ENCODE assay signal across 17 cellular contexts in genomic region chr12:68772714-68773113, GRCh38. TPM values are rescaled to one million over a fixed set of nuclear protein-coding genes. Genes with fewer than 3 reads are reported as not detected.
DNase-seq lines count a peak whose midpoint lies in the region; ATAC-seq lines count a peak whose summit lies in the region.
"Had no signal": no experiment of that assay in that cellular context is flagged by ENCODE, and none has a peak within 500 bp of the region (broad histone marks: within the 10 kb centered on the region; RNA-seq: fewer than 3 reads in every experiment).

No MANE protein-coding gene starts in this region.

- peaks cover 0 to 3% (median 0%) of the 10 kb centered on the region in 7 donors for H3K9me3 Mint-ChIP-seq in CD4-positive, CD25-positive, alpha-beta regulatory T cell
- no peaks in the 10 kb centered on the region for H3K9me3 Mint-ChIP-seq in activated naive CD8-positive, alpha-beta T cell treated with anti-CD3 and anti-CD28 coated beads, Interleukin-2, amount 10 ng/mL, durations not matched to agents 7 days and 5 days

- peaks cover 5 to 27% (median 25%) of the 10 kb centered on the region in 4 donors for H3K4me1 Mint-ChIP-seq in CD4-positive, CD25-positive, alpha-beta regulatory T cell
- peaks cover 13% of the 10 kb centered on the region for H3K4me1 Mint-ChIP-seq in activated naive CD8-positive, alpha-beta T cell treated with anti-CD3 and anti-CD28 coated beads, Interleukin-2, amount 10 ng/mL, durations not matched to agents 7 days and 5 days

- no peaks in the 10 kb centered on the region for H3K27me3 Mint-ChIP-seq in CD4-positive, CD25-positive, alpha-beta regulatory T cell
- H3K27me3 Mint-ChIP-seq in activated naive CD8-positive, alpha-beta T cell treated with anti-CD3 and anti-CD28 coated beads, Interleukin-2, amount 10 ng/mL, durations not matched to agents 7 days and 5 days, result no peaks in the 10 kb centered on the region

- peak overlapping the region; percentile 74 to 85 (median 84) for H3K27ac Mint-ChIP-seq in CD4-positive, CD25-positive, alpha-beta regulatory T cell
- peak overlapping the region; percentile 79 for H3K27ac Mint-ChIP-seq in activated naive CD8-positive, alpha-beta T cell treated with anti-CD3 and anti-CD28 coated beads, Interleukin-2, amount 10 ng/mL, durations not matched to agents 7 days and 5 days

- no peak overlapping the region for H4K12ac ChIP-seq in trophoblast cell (ENCODE audit: low read depth, low read length)

- H3K18ac ChIP-seq in trophoblast cell (ENCODE audit: low read length), result no peak overlapping the region

- H3K4me2 ChIP-seq in trophoblast cell (ENCODE audit: low read length), result no peak overlapping the region

- H3K14ac ChIP-seq in trophoblast cell (ENCODE audit: low read length), result no peak overlapping the region

- H3K4me3 ChIP-seq in CD4-positive, CD25-positive, alpha-beta regulatory T cell (ENCODE audit: low read depth, low read length), result no peak overlapping the region
- H3K4me3 ChIP-seq in trophoblast cell (ENCODE audit: low read depth, low read length) (no peak overlapping the region), HAP-1 (no peak overlapping the region)
- H3K4me3 ChIP-seq: right atrium auricular region had no signal

- H3K27me3 ChIP-seq in CD4-positive, CD25-positive, alpha-beta regulatory T cell (ENCODE audit: control insufficient read depth, insufficient read depth, low read length), result no peaks in the 10 kb centered on the region
- H3K27me3 ChIP-seq in trophoblast cell (ENCODE audit: insufficient read depth, low read length), result no peaks in the 10 kb centered on the region
- no peaks in the 10 kb centered on the region for H3K27me3 ChIP-seq in HAP-1 (ENCODE audit: low read depth)
- H3K27me3 ChIP-seq: foreskin keratinocyte, right atrium auricular region had no signal

- in situ Hi-C loops in HAP-1 (cut with MboI; ENCODE audit: low sequenced_read_pairs), result no loop called here

- no peak overlapping the region for H3K23ac ChIP-seq in trophoblast cell (ENCODE audit: low read length)

- peak overlapping the region in 2 of 4 donors; percentile 39 to 75 for H3K4me3 Mint-ChIP-seq in CD4-positive, CD25-positive, alpha-beta regulatory T cell
- H3K4me3 Mint-ChIP-seq in activated naive CD8-positive, alpha-beta T cell treated with anti-CD3 and anti-CD28 coated beads, Interleukin-2, amount 10 ng/mL, durations not matched to agents 7 days and 5 days, result peak overlapping the region; percentile 75

- no peak overlapping the region for H3K9ac ChIP-seq in trophoblast cell (ENCODE audit: low read length)

- no peaks in the 10 kb centered on the region for H3K79me1 ChIP-seq in trophoblast cell (ENCODE audit: low read length)

- POLR2A ChIA-PET in activated naive CD8-positive, alpha-beta T cell treated with anti-CD3 and anti-CD28 coated beads, Interleukin-2, amount 10 ng/mL, durations not matched to agents 7 days and 5 days (lab: Charles Lee), result no interaction called here

- H3K36me3 ChIP-seq in CD4-positive, CD25-positive, alpha-beta regulatory T cell (ENCODE audit: control insufficient read depth, insufficient read depth, low read length), result no peaks in the 10 kb centered on the region
- H3K36me3 ChIP-seq in trophoblast cell (ENCODE audit: control insufficient read depth in 1 of 2, insufficient read depth in 2 of 2, low read length in 2 of 2), result no peaks in the 10 kb centered on the region
- H3K36me3 ChIP-seq in HAP-1 (replicated peaks), result no peaks in the 10 kb centered on the region
- H3K36me3 ChIP-seq: right atrium auricular region had no signal

- H3K4ac ChIP-seq in trophoblast cell (ENCODE audit: low read depth, low read length), result no peak overlapping the region

- no peaks in the 10 kb centered on the region for H3K79me2 ChIP-seq in trophoblast cell (ENCODE audit: control insufficient read depth, insufficient read depth, low read length, poor library complexity)

- H3K9me3 ChIP-seq in CD4-positive, CD25-positive, alpha-beta regulatory T cell (ENCODE audit: control insufficient read depth in 2 of 2, low read length in 2 of 2), result no peaks in the 10 kb centered on the region
- no peaks in the 10 kb centered on the region for H3K9me3 ChIP-seq in trophoblast cell (ENCODE audit: insufficient read depth, low read depth, low read length)
- H3K9me3 ChIP-seq in HAP-1, result no peaks in the 10 kb centered on the region
- H3K9me3 ChIP-seq: right atrium auricular region had no signal

- no peak overlapping the region for H2AK5ac ChIP-seq in trophoblast cell (ENCODE audit: low read length)

- peaks cover 6% of the 10 kb centered on the region for H3K4me1 ChIP-seq in CD4-positive, CD25-positive, alpha-beta regulatory T cell (ENCODE audit: control insufficient read depth, insufficient read depth, low read length, poor library complexity, severe bottlenecking)
- H3K4me1 ChIP-seq in trophoblast cell (ENCODE audit: control insufficient read depth in 1 of 2, insufficient read depth in 2 of 2, low read length in 2 of 2) (peaks cover 0 to 3% of the 10 kb centered on the region in 2 experiments), HAP-1 (no peaks in the 10 kb centered on the region)
- H3K4me1 ChIP-seq: foreskin keratinocyte, right atrium auricular region had no signal

- ATAC-seq in CD4-positive, CD25-positive, alpha-beta regulatory T cell (ENCODE audit: low read depth in 2 of 2), result no peak
- ATAC-seq in GM18909 (IDR thresholded peaks at IDR 0.05; ENCODE audit: poor library complexity, unreplicated experiment) (peak; percentile 74), HG03280 (IDR thresholded peaks at IDR 0.05; ENCODE audit: unreplicated experiment) (peak; percentile 65), GM19023 (IDR thresholded peaks at IDR 0.05; ENCODE audit: unreplicated experiment) (no peak)
- peak; percentile 50 for ATAC-seq in activated naive CD8-positive, alpha-beta T cell treated with anti-CD3 and anti-CD28 coated beads, Interleukin-2, amount 10 ng/mL, durations not matched to agents 7 days and 5 days (ENCODE audit: low read depth)
- ATAC-seq: foreskin keratinocyte had no signal

- H4K8ac ChIP-seq in trophoblast cell (ENCODE audit: low read depth, low read length), result no peak overlapping the region

- H4K91ac ChIP-seq in trophoblast cell (ENCODE audit: low read depth, low read length), result no peak overlapping the region

- peak overlapping the region; percentile 20 for H3K27ac ChIP-seq in CD4-positive, CD25-positive, alpha-beta regulatory T cell (ENCODE audit: insufficient read depth, low read length, poor library complexity, severe bottlenecking)
- H3K27ac ChIP-seq in trophoblast cell (ENCODE audit: low read depth, low read length), result no peak overlapping the region
- H3K27ac ChIP-seq: foreskin keratinocyte, right atrium auricular region had no signal

- no peak overlapping the region for H2AFZ ChIP-seq in trophoblast cell (ENCODE audit: insufficient read depth, low read length, poor library complexity)

- no peak overlapping the region for H2BK120ac ChIP-seq in trophoblast cell (ENCODE audit: insufficient read depth, low read length, poor library complexity)

- peaks cover 3% of the 10 kb centered on the region for H3K36me3 Mint-ChIP-seq in CD4-positive, CD25-positive, alpha-beta regulatory T cell
- H3K36me3 Mint-ChIP-seq in activated naive CD8-positive, alpha-beta T cell treated with anti-CD3 and anti-CD28 coated beads, Interleukin-2, amount 10 ng/mL, durations not matched to agents 7 days and 5 days, result peaks cover 14% of the 10 kb centered on the region

- no peak overlapping the region for H2BK5ac ChIP-seq in trophoblast cell (ENCODE audit: low read depth, low read length, poor library complexity)

- no CpG with 5 or more reads among the region's 8 CpGs for WGBS in trophoblast cell (ENCODE audit: extremely low coverage, insufficient coverage, insufficient read length)

- H2BK12ac ChIP-seq in trophoblast cell (ENCODE audit: low read length), result no peak overlapping the region

- peak in 1 of 3 donors; percentile 35 for DNase-seq in CD4-positive, CD25-positive, alpha-beta regulatory T cell
- no peak for DNase-seq in activated naive CD8-positive, alpha-beta T cell treated with anti-CD3 and anti-CD28 coated beads, Interleukin-2, amount 10 ng/mL, durations not matched to agents 7 days and 5 days
- no peak for DNase-seq in effector CD8-positive, alpha-beta T cell (lab: John Stamatoyannopoulos, UW)
- DNase-seq in trophoblast cell (no peak), HAP-1 (ENCODE audit: low spot score in 2 of 2) (no peak)
- DNase-seq: AML-193, dermis blood vessel endothelial cell, foreskin keratinocyte, GDM1, HCEC 1CT, islet precursor cell, KBM-7, NCI-H2029 treated with DMSO at 0.1 percent for 48 hours had no signal

RNA-seq across cellular contexts. Expression of gene SLC35E3, which starts 26.7 kb away (rescaled TPM):
- total RNA-seq in CD4-positive, CD25-positive, alpha-beta regulatory T cell, result 12.1 TPM
- 10 to 100 TPM; 12.7 to 20.2 (median 15.2) TPM for polyA plus RNA-seq in CD4-positive, CD25-positive, alpha-beta regulatory T cell
- total RNA-seq in activated naive CD8-positive, alpha-beta T cell treated with anti-CD3 and anti-CD28 coated beads, Interleukin-2, amount 10 ng/mL, durations not matched to agents 7 days and 5 days, result 1 to 10 TPM; 8.3 to 9.1 TPM
- polyA plus RNA-seq in trophoblast cell (2013), result 5.2 and 5.3 TPM in 2 replicates

RNA-seq across cellular contexts. Expression of gene MDM2, which starts 35.3 kb away (rescaled TPM):
- total RNA-seq in CD4-positive, CD25-positive, alpha-beta regulatory T cell, result 101 TPM
- polyA plus RNA-seq in CD4-positive, CD25-positive, alpha-beta regulatory T cell, result 10 to 100 TPM; 21.8 to 26.4 (median 23.3) TPM
- 100 to 1,000 TPM; 156 to 169 TPM for total RNA-seq in activated naive CD8-positive, alpha-beta T cell treated with anti-CD3 and anti-CD28 coated beads, Interleukin-2, amount 10 ng/mL, durations not matched to agents 7 days and 5 days
- polyA plus RNA-seq in trophoblast cell (2013), result 194 and 207 TPM in 2 replicates

Comparison
In these comparisons a context has a peak if more than half of its experiments do, and no peak if none do; other contexts are left out.
1. ATAC-seq: peak in GM18909 (single experiment), HG03280 (single experiment) and activated naive CD8-positive, alpha-beta T cell treated with anti-CD3 and anti-CD28 coated beads, Interleukin-2, amount 10 ng/mL, durations not matched to agents 7 days and 5 days (single experiment); none in CD4-positive, CD25-positive, alpha-beta regulatory T cell (0 of 2) and GM19023 (single experiment).